In genomic region chr16:70649300-70649699, GRCh38 we compare ENCODE assay signal across 16 cellular contexts. TPM values are rescaled to one million over a fixed set of nuclear protein-coding genes. Genes with fewer than 3 reads are reported as not detected.
A peak's percentile ranks its signal among the peaks of the same experiment; 100 is the strongest.
DNase-seq lines count a peak whose midpoint lies in the region; ATAC-seq, FAIRE-seq and TF ChIP-seq lines count a peak whose summit lies in the region.
"Had no signal": no experiment of that assay in that cellular context is flagged by ENCODE, and none has a peak within 500 bp of the region (broad histone marks: within the 10 kb centered on the region; RNA-seq: fewer than 3 reads in every experiment).

No MANE protein-coding gene starts in this region.

- no peak overlapping the region for H3K14ac ChIP-seq in H9 (ENCODE audit: insufficient read depth, low read length)

- H3K27me3 Mint-ChIP-seq in H9 (ENCODE audit: low read depth): no peaks in the 10 kb centered on the region; the same call in 1 of the 2 replicates
- H3K27me3 Mint-ChIP-seq in CD8-positive, alpha-beta T cell (ENCODE audit: low read depth): no peaks in the 10 kb centered on the region

- H4K8ac ChIP-seq in H9 (replicated peaks; ENCODE audit: insufficient read length, low read depth, low read length): no peak overlapping the region

- no peaks in the 10 kb centered on the region for H3K9me3 ChIP-seq in H9 (ENCODE audit: control insufficient read depth, low read depth, low read length)
- H3K9me3 ChIP-seq in K562 (replicated peaks; ENCODE audit: control insufficient read depth, insufficient read depth, low read depth, low read length): no peaks in the 10 kb centered on the region
- no peaks in the 10 kb centered on the region for H3K9me3 ChIP-seq in HepG2 (ENCODE audit: low read length)
- no peaks in the 10 kb centered on the region for H3K9me3 ChIP-seq in tibial nerve
- no peaks in the 10 kb centered on the region for H3K9me3 ChIP-seq in CD8-positive, alpha-beta T cell (ENCODE audit: low read length)
- H3K9me3 ChIP-seq: Caco-2, HAP-1 had no signal

- no peak overlapping the region for H2BK120ac ChIP-seq in H9 (ENCODE audit: low read depth, low read length, poor library complexity, severe bottlenecking)

- H3K23me2 ChIP-seq in H9 (ENCODE audit: insufficient read length, low read depth, low read length, poor library complexity, severe bottlenecking): no peaks in the 10 kb centered on the region

- H2BK12ac ChIP-seq in H9 (ENCODE audit: insufficient read length, low read depth, low read length): no peak overlapping the region

- no peak overlapping the region for H3K4me3 Mint-ChIP-seq in H9
- no peak overlapping the region for H3K4me3 Mint-ChIP-seq in CD8-positive, alpha-beta T cell

- no TSS peak for BruUV-seq in K562 (replicated peaks; lab: Mats Ljungman, UMichigan)
- no TSS peak for BruUV-seq in HepG2 (replicated peaks; lab: Mats Ljungman, UMichigan)

- in situ Hi-C loops in K562 (cut with MboI): no loop called here
- in situ Hi-C loops in HepG2 (cut with HindIII; ENCODE audit: extremely low pct_ligation_motif_present, low pct_unique_long_range_greater_than_20kb): no loop called here

- no peak for TF ChIP-seq CTCF in H9 (conservative IDR thresholded peaks at IDR 0.05)
- no peak for TF ChIP-seq CTCF in K562 (IDR thresholded peaks at IDR 0.05 in 2 of 3, conservative IDR thresholded peaks at IDR 0.05 in 1 of 3; ENCODE audit: insufficient read depth in 2 of 3, low read depth in 1 of 3, low read length in 3 of 3)
- no peak for TF ChIP-seq CTCF in HepG2 (CRISPR knock-in tag; IDR thresholded peaks at IDR 0.05)
- TF ChIP-seq CTCF in tibial nerve (IDR thresholded peaks at IDR 0.05): no peak
- TF ChIP-seq CTCF in CD8-positive, alpha-beta T cell (IDR thresholded peaks at IDR 0.05): no peak

- no peak overlapping the region for H4K5ac ChIP-seq in H9 (ENCODE audit: insufficient read length, low read depth, low read length)

- no peaks in the 10 kb centered on the region for H3K9me1 ChIP-seq in K562 (ENCODE audit: control insufficient read depth, insufficient read depth, low read length)

- no peak for DNase-seq in H9
- no peak for DNase-seq in K562 (ENCODE audit: extremely low read depth in 1 of 4, low spot score in 3 of 4)
- no peak for DNase-seq in HepG2 (ENCODE audit: low spot score)
- DNase-seq in tibial nerve (ENCODE audit: low spot score in 2 of 2): no peak
- DNase-seq in RKO (ENCODE audit: low spot score): no peak
- DNase-seq in CD8-positive, alpha-beta T cell: no peak
- DNase-seq: Caco-2, DMS153, NCI-H1436 treated with DMSO at 0.1 percent for 48 hours, NCI-H2029 treated with DMSO at 0.1 percent for 48 hours, NCI-H510A treated with DMSO at 0.1 percent for 48 hours, NCI-H82, PC-3 had no signal

- CTCF ChIA-PET in K562 (lab: Yijun Ruan, JAX; ENCODE audit: low intra/inter-chr PET ratio) (no interaction called here), HepG2 (lab: Yijun Ruan, JAX; ENCODE audit: low intra/inter-chr PET ratio, low total read pairs) (no interaction called here)
- CTCF ChIA-PET in CD8-positive, alpha-beta T cell (lab: Charles Lee): no interaction called here

- no peaks in the 10 kb centered on the region for H4K20me1 ChIP-seq in H9 (ENCODE audit: control insufficient read depth, insufficient read depth, insufficient read length)
- no peaks in the 10 kb centered on the region; the same call in 1 of the 2 replicates for H4K20me1 ChIP-seq in K562 (replicated peaks; ENCODE audit: control insufficient read depth, insufficient read depth, low read length)
- H4K20me1 ChIP-seq in HepG2 (ENCODE audit: insufficient read depth, low read length): no peaks in the 10 kb centered on the region

- H3K56ac ChIP-seq in H9 (ENCODE audit: insufficient read length, low read depth, low read length): no peak overlapping the region

- H3K4me1 ChIP-seq in H9 (ENCODE audit: insufficient read depth, low read length): no peaks in the 10 kb centered on the region
- H3K4me1 ChIP-seq in K562 (replicated peaks in 1 of 2; ENCODE audit: control insufficient read depth in 2 of 2, insufficient read depth in 2 of 2, low read length in 2 of 2): peaks cover 3 to 22% of the 10 kb centered on the region in 2 experiments
- H3K4me1 ChIP-seq in HepG2 (ENCODE audit: insufficient read depth, low read length): peaks cover 5% of the 10 kb centered on the region
- H3K4me1 ChIP-seq in tibial nerve: peaks cover 0 to 67% (median 10%) of the 10 kb centered on the region in 4 donors
- no peaks in the 10 kb centered on the region for H3K4me1 ChIP-seq in CD8-positive, alpha-beta T cell (ENCODE audit: insufficient read depth, low read length)
- H3K4me1 ChIP-seq: Caco-2, HAP-1 had no signal

- ATAC-seq in K562: no peak
- ATAC-seq in HepG2: no peak
- ATAC-seq in GM18519 (IDR thresholded peaks at IDR 0.05; ENCODE audit: low FRiP score, unreplicated experiment): no peak
- no peak for ATAC-seq in CD8-positive, alpha-beta T cell
- ATAC-seq: PC-3 had no signal

- no peaks in the 10 kb centered on the region for H3K79me1 ChIP-seq in H9 (ENCODE audit: insufficient read depth, low read depth, low read length, poor library complexity, severe bottlenecking)

- no peak overlapping the region for H2AK5ac ChIP-seq in H9 (ENCODE audit: insufficient read length, low read length)

- H3K4me3 ChIP-seq in K562 (no peak overlapping the region), HepG2 (replicated peaks in 1 of 3; ENCODE audit: insufficient read depth in 1 of 3, low read depth in 2 of 3, low read length in 3 of 3) (no peak overlapping the region), tibial nerve (no peak overlapping the region)
- H3K4me3 ChIP-seq in CD8-positive, alpha-beta T cell (ENCODE audit: low read depth, low read length): no peak overlapping the region
- H3K4me3 ChIP-seq: HAP-1 had no signal

- no peaks in the 10 kb centered on the region for H3K27me3 ChIP-seq in H9 (ENCODE audit: insufficient read depth, low read length)
- H3K27me3 ChIP-seq in K562 (ENCODE audit: control insufficient read depth in 2 of 2, insufficient read depth in 2 of 2, low read length in 2 of 2): peaks cover 17 to 32% of the 10 kb centered on the region in 2 experiments; a peak in 3 of 5 replicates
- H3K27me3 ChIP-seq in HepG2 (ENCODE audit: control insufficient read depth in 1 of 2, insufficient read depth in 2 of 2, low read length in 2 of 2): peaks cover 10 to 56% of the 10 kb centered on the region in 2 experiments; a peak in 4 of 5 replicates
- H3K27me3 ChIP-seq in tibial nerve: no peaks in the 10 kb centered on the region
- no peaks in the 10 kb centered on the region for H3K27me3 ChIP-seq in CD8-positive, alpha-beta T cell (ENCODE audit: insufficient read depth, low read length)

- no peak overlapping the region for H3K23ac ChIP-seq in H9 (ENCODE audit: insufficient read length, low read depth, low read length)

- H3K9me3 Mint-ChIP-seq in H9: peaks cover 4 to 6% of the 10 kb centered on the region in 2 experiments; a peak in 2 of 5 replicates
- H3K9me3 Mint-ChIP-seq in CD8-positive, alpha-beta T cell: no peaks in the 10 kb centered on the region

- H2BK15ac ChIP-seq in H9 (ENCODE audit: low read depth, low read length): no peak overlapping the region

- TF ChIP-seq EP300 in K562 (IDR thresholded peaks at IDR 0.05; ENCODE audit: low read length) (no peak), HepG2 (IDR thresholded peaks at IDR 0.05; ENCODE audit: low read depth in 2 of 2, low read length in 2 of 2) (no peak), HepG2 (CRISPR knock-in tag; IDR thresholded peaks at IDR 0.05; ENCODE audit: borderline replicate concordance) (no peak), tibial nerve (IDR thresholded peaks at IDR 0.05) (no peak)

- no peaks in the 10 kb centered on the region for H3K79me2 ChIP-seq in H9 (ENCODE audit: insufficient read depth, low read length)
- no peaks in the 10 kb centered on the region for H3K79me2 ChIP-seq in K562 (ENCODE audit: control insufficient read depth, insufficient read depth, low read length)
- H3K79me2 ChIP-seq in HepG2 (ENCODE audit: insufficient read depth, low read length): no peaks in the 10 kb centered on the region

- H3K18ac ChIP-seq in H9 (ENCODE audit: insufficient read length, low read depth, low read length): no peak overlapping the region

- WGBS in H9 (ENCODE audit: extremely low coverage, insufficient read length, low lambda C conversion rate): no CpG with 5 or more reads among the region's 7 CpGs
- 16% methylated on average over 7 of the region's 7 CpGs for WGBS in K562 (ENCODE audit: insufficient coverage, low coverage, missing lambda C conversion rate)
- 15% methylated on average over 7 of the region's 7 CpGs for WGBS in HepG2 (ENCODE audit: low lambda C conversion rate)
- whole genome bisulfite sequencing in tibial nerve, 2 donors: 74% methylated on average over 7 of the region's 7 CpGs

- no peak overlapping the region for H3K27ac ChIP-seq in H9 (ENCODE audit: insufficient read length, low read depth, low read length)
- H3K27ac ChIP-seq in K562 (ENCODE audit: extremely low read depth, low read depth, low read length): no peak overlapping the region
- H3K27ac ChIP-seq in HepG2 (ENCODE audit: extremely low read length, insufficient read depth, low read length): no peak overlapping the region
- peak overlapping the region in 3 of 4 donors; percentile 37 to 85 (median 81) for H3K27ac ChIP-seq in tibial nerve
- H3K27ac ChIP-seq in CD8-positive, alpha-beta T cell (ENCODE audit: low read depth, low read length): no peak overlapping the region

- H3K36me3 ChIP-seq in K562 (ENCODE audit: control insufficient read depth, insufficient read depth, low read length) (no peaks in the 10 kb centered on the region), HepG2 (replicated peaks in 1 of 2; ENCODE audit: control insufficient read depth in 1 of 2, insufficient read depth in 2 of 2, low read length in 2 of 2) (no peaks in the 10 kb centered on the region), tibial nerve (peaks cover 0 to 24% (median 0%) of the 10 kb centered on the region in 3 donors)
- H3K36me3 ChIP-seq in CD8-positive, alpha-beta T cell (ENCODE audit: insufficient read depth, low read length): no peaks in the 10 kb centered on the region
- H3K36me3 ChIP-seq: HAP-1 had no signal

- H3K4me2 ChIP-seq in H9 (ENCODE audit: insufficient read depth, insufficient read length, low read length) (no peak overlapping the region), K562 (ENCODE audit: insufficient read depth, low read length) (no peak overlapping the region), HepG2 (ENCODE audit: low read depth, low read length) (no peak overlapping the region)

- intact Hi-C loops in K562 (cut with micrococcal nuclease): no loop called here
- intact Hi-C loops in HepG2 (cut with micrococcal nuclease; ENCODE audit: unreplicated experiment): loop anchor here (5.0 kb wide), 1 partner anchor 72 kb away; no protein-coding TSS in a partner anchor
- intact Hi-C loops in CD8-positive, alpha-beta T cell (cut with DNase I, micrococcal nuclease): no loop called here

- H3K36me3 Mint-ChIP-seq in H9 (ENCODE audit: insufficient read depth in 1 of 3, low read depth in 3 of 3): peaks cover 0 to 11% (median 6%) of the 10 kb centered on the region in 3 experiments; a peak in 6 of 7 replicates
- no peaks in the 10 kb centered on the region for H3K36me3 Mint-ChIP-seq in CD8-positive, alpha-beta T cell

- no peak overlapping the region for H2BK5ac ChIP-seq in H9 (ENCODE audit: insufficient read length, low read length)

- TF ChIP-seq RAD21 in K562 (CRISPR knock-in tag; conservative IDR thresholded peaks at IDR 0.05 in 1 of 2, IDR thresholded peaks at IDR 0.05 in 1 of 2): no peak
- no peak for TF ChIP-seq RAD21 in HepG2 (CRISPR knock-in tag; IDR thresholded peaks at IDR 0.05)

- FAIRE-seq in K562 (lab: Jason Lieb, UNC) (no peak), HepG2 (lab: Jason Lieb, UNC) (no peak)

- POLR2A ChIA-PET in K562 (lab: Yijun Ruan, JAX) (interaction anchor here (0.7 to 1.0 kb wide), 3 partner anchors 12 to 304 kb away, joined by 3 to 4 read pairs (median 3); no protein-coding TSS in a partner anchor), HepG2 (lab: Yijun Ruan, JAX) (no interaction called here)
- POLR2A ChIA-PET in CD8-positive, alpha-beta T cell (lab: Charles Lee): no interaction called here

- H4K91ac ChIP-seq in H9 (ENCODE audit: insufficient read length, low read depth, low read length): no peak overlapping the region

- no peak overlapping the region for H2BK20ac ChIP-seq in H9 (ENCODE audit: low read depth, low read length, poor library complexity, severe bottlenecking)

- H3K4me1 Mint-ChIP-seq in H9: peaks cover 12 to 17% of the 10 kb centered on the region in 2 experiments
- peaks cover 4% of the 10 kb centered on the region for H3K4me1 Mint-ChIP-seq in CD8-positive, alpha-beta T cell (ENCODE audit: low read depth)

- no peak overlapping the region for H3K4ac ChIP-seq in H9 (ENCODE audit: low read depth, low read length)

- no peak overlapping the region for H2AFZ ChIP-seq in H9 (ENCODE audit: low read length)
- H2AFZ ChIP-seq in K562 (ENCODE audit: low read depth, low read length): no peak overlapping the region
- no peak overlapping the region for H2AFZ ChIP-seq in HepG2 (ENCODE audit: low read length)

- H3K9ac ChIP-seq in H9 (ENCODE audit: extremely low read depth, insufficient read length, low read length) (no peak overlapping the region), K562 (ENCODE audit: insufficient read depth in 1 of 2, low read depth in 2 of 2, low read length in 2 of 2) (no peak overlapping the region), HepG2 (ENCODE audit: insufficient read depth, low read depth, low read length) (no peak overlapping the region)

- no peak overlapping the region for H3T11ph ChIP-seq in H9 (ENCODE audit: low read length)

- TF ChIP-seq POLR2A in K562 (conservative IDR thresholded peaks at IDR 0.05) (no peak), HepG2 (IDR thresholded peaks at IDR 0.05; ENCODE audit: insufficient read depth in 1 of 2, low read depth in 2 of 2, low read length in 2 of 2) (no peak), tibial nerve (IDR thresholded peaks at IDR 0.05) (no peak)

- peak overlapping the region in 2 of 3 experiments; percentile 24 to 32; a peak in 1 of 7 replicates for H3K27ac Mint-ChIP-seq in H9
- no peak overlapping the region for H3K27ac Mint-ChIP-seq in CD8-positive, alpha-beta T cell

RNA-seq across cellular contexts. Expression of gene IL34, which starts 2.9 kb away (rescaled TPM):
- 4.2 and 4.4 TPM in 2 replicates for total RNA-seq in H9 (2021)
- 0.44 TPM in 1 of 2 replicates, not detected in the other for total RNA-seq in K562 (2011; cell fraction: chromatin; rRNA removed; ENCODE audit: low replicate concordance)
- total RNA-seq in K562 (2011; cell fraction: nucleolus; rRNA removed): not detected in 2 replicates
- not detected in 2 replicates for total RNA-seq in K562 (2011; cell fraction: nucleoplasm; rRNA removed)
- total RNA-seq in K562 (2014; rRNA removed): 0.20 TPM in 1 of 2 replicates, not detected in the other
- total RNA-seq in K562 (2014; rRNA removed; fragmentation: Illumina TruSeq; extraction: Trizol): not detected in 2 replicates
- total RNA-seq in K562 (2015; rRNA removed; fragmentation: Illumina TruSeq; extraction: Trizol): 0.18 TPM in 1 of 2 replicates, not detected in the other
- total RNA-seq in K562 (2021): 0.25 TPM in 1 of 2 replicates, not detected in the other
- polyA plus RNA-seq in K562 (2011; rRNA removed): 0.10 TPM in 1 of 2 replicates, not detected in the other
- polyA plus RNA-seq in K562 (2011; cell fraction: cytosol; rRNA removed): 0.16 and 0.49 TPM in 2 replicates
- polyA plus RNA-seq in K562 (2011; cell fraction: nucleus; rRNA removed): 0.20 and 0.32 TPM in 2 replicates
- 0.39 and 0.44 TPM in 2 replicates for polyA plus RNA-seq in K562 (2012)
- polyA plus RNA-seq in K562 (2014; fragmentation: Illumina TruSeq; extraction: Trizol): 0.58 TPM in 1 of 2 replicates, not detected in the other
- not detected for polyA plus RNA-seq in K562 (2014; fragmentation: Nextera tagmentation; extraction: Ambion mirVana)
- 0.07 and 0.18 TPM in 2 replicates for polyA plus RNA-seq in K562 (2014; rRNA removed)
- not detected in 2 replicates for polyA minus RNA-seq in K562 (2011; rRNA and poly(A)+ RNA removed)
- not detected in 2 replicates for polyA minus RNA-seq in K562 (2011; cell fraction: cytosol; rRNA and poly(A)+ RNA removed)
- polyA minus RNA-seq in K562 (2011; cell fraction: nucleus; rRNA and poly(A)+ RNA removed): not detected in 2 replicates
- 1.2 and 1.4 TPM in 2 replicates for total RNA-seq in HepG2 (2016; rRNA removed; fragmentation: Illumina TruSeq; extraction: Trizol)
- 1.0 and 1.6 TPM in 2 replicates for total RNA-seq in HepG2 (2016; cell fraction: cytosol; rRNA removed; fragmentation: Illumina TruSeq; extraction: Trizol; ENCODE audit: low read depth)
- total RNA-seq in HepG2 (2016; cell fraction: insoluble cytoplasmic fraction; rRNA removed; fragmentation: Illumina TruSeq; extraction: Trizol): 1.2 and 1.3 TPM in 2 replicates
- 1.8 and 2.4 TPM in 2 replicates for total RNA-seq in HepG2 (2016; cell fraction: membrane; rRNA removed; fragmentation: Illumina TruSeq; extraction: Trizol)
- total RNA-seq in HepG2 (2016; cell fraction: nucleus; rRNA removed; fragmentation: Illumina TruSeq; extraction: Trizol): 0.31 and 0.40 TPM in 2 replicates
- polyA plus RNA-seq in HepG2 (2011; rRNA removed): 1.3 and 1.6 TPM in 2 replicates
- polyA plus RNA-seq in HepG2 (2011; cell fraction: cytosol; rRNA removed): 1.1 and 2.2 TPM in 2 replicates
- 0.83 and 1.9 TPM in 2 replicates for polyA plus RNA-seq in HepG2 (2011; cell fraction: nucleus; rRNA removed)
- polyA plus RNA-seq in HepG2 (2012): 0.83 TPM in 2 replicates
- 1.3 and 2.1 TPM in 2 replicates for polyA plus RNA-seq in HepG2 (2016; cell fraction: cytosol; fragmentation: Illumina TruSeq; extraction: Trizol; ENCODE audit: low read depth)
- polyA plus RNA-seq in HepG2 (2016; cell fraction: insoluble cytoplasmic fraction; fragmentation: Illumina TruSeq; extraction: Trizol; ENCODE audit: low read depth): 0.84 and 0.90 TPM in 2 replicates
- 1.2 and 1.6 TPM in 2 replicates for polyA plus RNA-seq in HepG2 (2016; cell fraction: membrane; fragmentation: Illumina TruSeq; extraction: Trizol; ENCODE audit: low read depth)
- polyA plus RNA-seq in HepG2 (2016; cell fraction: nucleus; fragmentation: Illumina TruSeq; extraction: Trizol; ENCODE audit: insufficient read depth, low read depth): 0.96 and 1.1 TPM in 2 replicates
- polyA minus RNA-seq in HepG2 (2011; rRNA and poly(A)+ RNA removed; ENCODE audit: low replicate concordance): 1.0 TPM in 1 of 2 replicates, not detected in the other
- 0.35 TPM in 1 of 2 replicates, not detected in the other for polyA minus RNA-seq in HepG2 (2011; cell fraction: cytosol; rRNA and poly(A)+ RNA removed)
- 0.50 and 1.5 TPM in 2 replicates for polyA minus RNA-seq in HepG2 (2011; cell fraction: nucleus; rRNA and poly(A)+ RNA removed)
- 10 to 100 TPM; 49.6 to 89.4 (median 60.9) TPM for total RNA-seq in tibial nerve
- total RNA-seq in CD8-positive, alpha-beta T cell: under 1 TPM; 0.84 to 0.86 TPM
- total RNA-seq: HT1080, PC-3 had no signal

RNA-seq across cellular contexts. Expression of gene MTSS2, which starts 36.6 kb away (rescaled TPM):
- 41.0 and 42.5 TPM in 2 replicates for total RNA-seq in H9 (2021)
- 15.0 and 50.2 TPM in 2 replicates for total RNA-seq in K562 (2011; cell fraction: chromatin; rRNA removed; ENCODE audit: low replicate concordance)
- total RNA-seq in K562 (2011; cell fraction: nucleolus; rRNA removed): 41.7 and 44.2 TPM in 2 replicates
- 20.2 and 24.3 TPM in 2 replicates for total RNA-seq in K562 (2011; cell fraction: nucleoplasm; rRNA removed)
- 15.4 and 22.4 TPM in 2 replicates for total RNA-seq in K562 (2014; rRNA removed)
- total RNA-seq in K562 (2014; rRNA removed; fragmentation: Illumina TruSeq; extraction: Trizol): 4.8 and 9.1 TPM in 2 replicates
- 20.6 and 24.2 TPM in 2 replicates for total RNA-seq in K562 (2015; rRNA removed; fragmentation: Illumina TruSeq; extraction: Trizol)
- total RNA-seq in K562 (2021): 51.2 and 60.3 TPM in 2 replicates
- polyA plus RNA-seq in K562 (2011; rRNA removed): 16.9 and 21.5 TPM in 2 replicates
- 13.3 and 40.6 TPM in 2 replicates for polyA plus RNA-seq in K562 (2011; cell fraction: cytosol; rRNA removed)
- polyA plus RNA-seq in K562 (2011; cell fraction: nucleus; rRNA removed): 40.9 and 91.6 TPM in 2 replicates
- polyA plus RNA-seq in K562 (2012): 55.8 and 57.7 TPM in 2 replicates
- polyA plus RNA-seq in K562 (2014; fragmentation: Illumina TruSeq; extraction: Trizol): 36.2 and 45.7 TPM in 2 replicates
- under 1 TPM; 0.11 to 0.32 TPM for polyA plus RNA-seq in K562 (2014; fragmentation: Nextera tagmentation; extraction: Ambion mirVana)
- polyA plus RNA-seq in K562 (2014; rRNA removed): 31.1 and 46.9 TPM in 2 replicates
- 6.7 and 12.5 TPM in 2 replicates for polyA minus RNA-seq in K562 (2011; rRNA and poly(A)+ RNA removed)
- polyA minus RNA-seq in K562 (2011; cell fraction: cytosol; rRNA and poly(A)+ RNA removed): 27.2 and 41.8 TPM in 2 replicates
- polyA minus RNA-seq in K562 (2011; cell fraction: nucleus; rRNA and poly(A)+ RNA removed): 20.1 and 25.2 TPM in 2 replicates
- 84.6 and 132 TPM in 2 replicates for total RNA-seq in HepG2 (2016; rRNA removed; fragmentation: Illumina TruSeq; extraction: Trizol)
- total RNA-seq in HepG2 (2016; cell fraction: cytosol; rRNA removed; fragmentation: Illumina TruSeq; extraction: Trizol; ENCODE audit: low read depth): 43.5 and 50.3 TPM in 2 replicates
- total RNA-seq in HepG2 (2016; cell fraction: insoluble cytoplasmic fraction; rRNA removed; fragmentation: Illumina TruSeq; extraction: Trizol): 77.0 and 127 TPM in 2 replicates
- 144 and 145 TPM in 2 replicates for total RNA-seq in HepG2 (2016; cell fraction: membrane; rRNA removed; fragmentation: Illumina TruSeq; extraction: Trizol)
- 105 and 134 TPM in 2 replicates for total RNA-seq in HepG2 (2016; cell fraction: nucleus; rRNA removed; fragmentation: Illumina TruSeq; extraction: Trizol)
- 242 and 284 TPM in 2 replicates for polyA plus RNA-seq in HepG2 (2011; rRNA removed)
- 101 and 160 TPM in 2 replicates for polyA plus RNA-seq in HepG2 (2011; cell fraction: cytosol; rRNA removed)
- polyA plus RNA-seq in HepG2 (2011; cell fraction: nucleus; rRNA removed): 555 and 802 TPM in 2 replicates
- 157 and 253 TPM in 2 replicates for polyA plus RNA-seq in HepG2 (2012)
- polyA plus RNA-seq in HepG2 (2016; cell fraction: cytosol; fragmentation: Illumina TruSeq; extraction: Trizol; ENCODE audit: low read depth): 47.6 and 47.9 TPM in 2 replicates
- 136 and 193 TPM in 2 replicates for polyA plus RNA-seq in HepG2 (2016; cell fraction: insoluble cytoplasmic fraction; fragmentation: Illumina TruSeq; extraction: Trizol; ENCODE audit: low read depth)
- polyA plus RNA-seq in HepG2 (2016; cell fraction: membrane; fragmentation: Illumina TruSeq; extraction: Trizol; ENCODE audit: low read depth): 144 and 154 TPM in 2 replicates
- polyA plus RNA-seq in HepG2 (2016; cell fraction: nucleus; fragmentation: Illumina TruSeq; extraction: Trizol; ENCODE audit: insufficient read depth, low read depth): 467 and 522 TPM in 2 replicates
- polyA minus RNA-seq in HepG2 (2011; rRNA and poly(A)+ RNA removed; ENCODE audit: low replicate concordance): 24.5 and 186 TPM in 2 replicates
- polyA minus RNA-seq in HepG2 (2011; cell fraction: cytosol; rRNA and poly(A)+ RNA removed): 155 and 166 TPM in 2 replicates
- 97.5 and 127 TPM in 2 replicates for polyA minus RNA-seq in HepG2 (2011; cell fraction: nucleus; rRNA and poly(A)+ RNA removed)
- total RNA-seq in tibial nerve: 10 to 100 TPM; 24.1 to 40.6 (median 35.4) TPM
- total RNA-seq in CD8-positive, alpha-beta T cell: 10 to 100 TPM; 27.9 to 28.4 TPM

Comparison
In these comparisons a context has a peak if more than half of its experiments do, and no peak if none do; other contexts are left out.
1. H3K27ac ChIP-seq: peak in tibial nerve (3 of 4); none in H9 (single experiment), K562 (single experiment), HepG2 (single experiment) and CD8-positive, alpha-beta T cell (single experiment).